Comparison of ENCODE assay signal across 20 cellular contexts in genomic region chr4:142083264-142083663, GRCh38.
A peak's percentile ranks its signal among the peaks of the same experiment; 100 is the strongest.
DNase-seq lines count a peak whose midpoint lies in the region; ATAC-seq and FAIRE-seq lines count a peak whose summit lies in the region.
"Had no signal": no experiment of that assay in that cellular context is flagged by ENCODE, and none has a peak within 500 bp of the region (broad histone marks: within the 10 kb centered on the region; RNA-seq: fewer than 3 reads in every experiment).

No MANE protein-coding gene starts in this region.

- H3K27me3 Mint-ChIP-seq in T-helper 17 cell, result no peaks in the 10 kb centered on the region
- H3K27me3 Mint-ChIP-seq: B cell; CD4-positive, CD25-positive, alpha-beta regulatory T cell had no signal

- in situ Hi-C loops in GM23248 (cut with MboI), result no loop called here

- DNase-seq in T-helper 17 cell (no peak), foreskin melanocyte (peak; percentile 73), small intestine (no peak), dedifferentiated amniotic fluid mesenchymal stem cell (ENCODE audit: extremely low spot score) (no peak), GM23248 (no peak)
- DNase-seq: Caco-2; CD4-positive, CD25-positive, alpha-beta regulatory T cell; CD8-positive, alpha-beta T cell; DMS153; DND-41; HFFc6 had no signal

- H3K27me3 ChIP-seq in ACC112 (ENCODE audit: insufficient read depth, low read length) (no peaks in the 10 kb centered on the region), small intestine (ENCODE audit: control insufficient read depth in 2 of 2, insufficient read depth in 2 of 2, low read length in 2 of 2) (no peaks in the 10 kb centered on the region), GM23248 (replicated peaks; ENCODE audit: insufficient read depth) (no peaks in the 10 kb centered on the region)
- H3K27me3 ChIP-seq: BLaER1 had no signal

- no peak overlapping the region for H2AFZ ChIP-seq in ACC112 (ENCODE audit: low read length, unreplicated experiment)
- H2AFZ ChIP-seq in GM23248, result no peak overlapping the region
- H2AFZ ChIP-seq: GM23338 had no signal

- peaks cover 14% of the 10 kb centered on the region for H3K4me1 Mint-ChIP-seq in T-helper 17 cell
- H3K4me1 Mint-ChIP-seq: B cell, GM23338 had no signal

- peak overlapping the region; percentile 45 for H3K27ac Mint-ChIP-seq in T-helper 17 cell
- H3K27ac Mint-ChIP-seq: B cell; CD4-positive, CD25-positive, alpha-beta regulatory T cell; CD8-positive, alpha-beta T cell; GM23338; HFFc6 had no signal

- no peaks in the 10 kb centered on the region for H3K36me3 Mint-ChIP-seq in T-helper 17 cell (ENCODE audit: low read depth)

- no peak overlapping the region for H3K9ac ChIP-seq in GM23248
- H3K9ac ChIP-seq: BLaER1 had no signal

- no peak overlapping the region for H3K4me3 Mint-ChIP-seq in T-helper 17 cell
- H3K4me3 Mint-ChIP-seq: B cell; CD4-positive, CD25-positive, alpha-beta regulatory T cell; CD8-positive, alpha-beta T cell; GM23338; HFFc6 had no signal

- H3K36me3 ChIP-seq in ACC112 (ENCODE audit: insufficient read depth, low read length) (no peaks in the 10 kb centered on the region), small intestine (ENCODE audit: control insufficient read depth in 2 of 2, insufficient read depth in 2 of 2, low read length in 2 of 2) (peaks cover 2% of the 10 kb centered on the region in 2 donors), GM23248 (ENCODE audit: low read depth) (no peaks in the 10 kb centered on the region)
- H3K36me3 ChIP-seq: BLaER1, HAP-1 had no signal

- H3K9me3 ChIP-seq in T-helper 17 cell (ENCODE audit: control insufficient read depth, low read length, poor library complexity, severe bottlenecking) (no peaks in the 10 kb centered on the region), small intestine (ENCODE audit: control insufficient read depth, low read depth) (no peaks in the 10 kb centered on the region), GM23248 (ENCODE audit: low read depth) (no peaks in the 10 kb centered on the region)
- H3K9me3 ChIP-seq: BLaER1, Caco-2, HAP-1 had no signal

- peak overlapping the region; percentile 25; the same call in 1 of the 2 replicates for H3K27ac ChIP-seq in ACC112 (ENCODE audit: low read depth, low read length)
- H3K27ac ChIP-seq in small intestine (ENCODE audit: low read depth in 1 of 2, low read length in 1 of 2), result no peak overlapping the region
- no peak overlapping the region for H3K27ac ChIP-seq in GM23248
- H3K27ac ChIP-seq: BLaER1, C4-2B had no signal

- ATAC-seq in T-helper 17 cell, result no peak
- ATAC-seq: CD8-positive, alpha-beta T cell; GM23338 had no signal

- no peaks in the 10 kb centered on the region for H3K9me2 ChIP-seq in GM23248 (ENCODE audit: insufficient read depth)

- H3K4me3 ChIP-seq in ACC112 (ENCODE audit: low read depth, low read length), result no peak overlapping the region
- no peak overlapping the region for H3K4me3 ChIP-seq in small intestine (ENCODE audit: low read depth in 1 of 2, low read length in 2 of 2)
- no peak overlapping the region for H3K4me3 ChIP-seq in GM23248
- H3K4me3 ChIP-seq: BLaER1, GM23338, HAP-1 had no signal

- no peak overlapping the region for H3K4me2 ChIP-seq in GM23248 (ENCODE audit: unreplicated experiment)
- H3K4me2 ChIP-seq: BLaER1, GM23338 had no signal

- no peaks in the 10 kb centered on the region for H4K20me1 ChIP-seq in GM23248 (ENCODE audit: insufficient read depth)
- H4K20me1 ChIP-seq: BLaER1 had no signal

- WGBS in small intestine, 3 donors, result 83 to 92% (median 85%) methylated on average over 2 of the region's 2 CpGs
- WGBS in GM23248 (ENCODE audit: low coverage in 1 of 2, low lambda C conversion rate in 2 of 2, missing lambda C conversion rate in 2 of 2), 2 experiments, result 96% methylated on average over 2 of the region's 2 CpGs

- H3K4me1 ChIP-seq in ACC112 (ENCODE audit: control insufficient read depth, insufficient read depth, low read length, unreplicated experiment) (peaks cover 6% of the 10 kb centered on the region), small intestine (ENCODE audit: control insufficient read depth in 2 of 2, insufficient read depth in 1 of 2, low read depth in 1 of 2, low read length in 1 of 2) (no peaks in the 10 kb centered on the region), GM23248 (ENCODE audit: insufficient read depth) (peaks cover 18% of the 10 kb centered on the region)
- H3K4me1 ChIP-seq: BLaER1, Caco-2, HAP-1 had no signal

- peak; percentile 88 for FAIRE-seq in small intestine (lab: Jason Lieb, UNC)
- FAIRE-seq: GM12892, GM19239, H54 had no signal

- no peaks in the 10 kb centered on the region for H3F3A ChIP-seq in GM23248 (ENCODE audit: insufficient read depth)

- H3K79me2 ChIP-seq in ACC112 (ENCODE audit: control insufficient read depth, insufficient read depth, low read length, unreplicated experiment) (no peaks in the 10 kb centered on the region), GM23248 (ENCODE audit: insufficient read depth) (no peaks in the 10 kb centered on the region)
